21 cellular contexts compared by ENCODE assay signal in the genomic region with DNA sequence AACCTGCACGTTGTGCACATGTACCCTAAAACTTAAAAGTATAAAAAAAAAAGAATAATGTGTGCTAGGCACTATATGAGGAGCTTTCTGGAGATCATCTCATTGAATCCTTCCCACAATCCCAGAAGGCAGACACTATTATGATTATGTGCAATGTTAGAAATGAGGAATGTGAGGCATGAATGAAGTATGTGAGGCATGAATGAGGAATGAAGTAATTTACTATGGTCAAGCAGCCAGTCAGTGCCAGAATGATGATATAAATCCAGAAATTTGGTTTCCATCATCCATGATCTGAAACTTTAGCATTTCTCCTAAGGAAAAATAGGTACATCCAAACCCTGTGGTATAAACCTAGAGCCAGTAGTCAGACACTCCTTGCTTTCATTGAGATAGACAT. TPM values are rescaled to one million over a fixed set of nuclear protein-coding genes. Genes with fewer than 3 reads are reported as not detected.
DNase-seq lines count a peak whose midpoint lies in the region; ATAC-seq, FAIRE-seq and TF ChIP-seq lines count a peak whose summit lies in the region.
"Had no signal": no experiment of that assay in that cellular context is flagged by ENCODE, and none has a peak within 500 bp of the region (broad histone marks: within the 10 kb centered on the region; RNA-seq: fewer than 3 reads in every experiment).

No MANE protein-coding gene starts in this region.

- H3K4me3 ChIP-seq in astrocyte of the cerebellum (ENCODE audit: low read depth, low read length): no peak overlapping the region
- H3K4me3 ChIP-seq: cardiac muscle cell, gastrocnemius medialis, PC-9, prostate gland, uterus had no signal

- in situ Hi-C loops in ACHN (cut with HindIII; ENCODE audit: low pct_ligation_motif_present, low pct_unique_long_range_greater_than_20kb, low sequenced_read_pairs) (no loop called here), astrocyte of the cerebellum (cut with HindIII; ENCODE audit: low sequenced_read_pairs) (no loop called here)

- TF ChIP-seq CTCF in astrocyte of the cerebellum (IDR thresholded peaks at IDR 0.05; ENCODE audit: low read depth, low read length, missing control alignments): no peak

- peak; percentile 86 for FAIRE-seq in H54 (lab: Jason Lieb, UNC)
- FAIRE-seq: GM12892, H1, HepG2 had no signal

- peak; percentile 38 for DNase-seq in ACHN
- DNase-seq in H54 (ENCODE audit: insufficient read length, low spot score): peak; percentile 8
- DNase-seq in astrocyte of the cerebellum (ENCODE audit: low read depth): peak; percentile 27
- DNase-seq in glomerular visceral epithelial cell (ENCODE audit: extremely low spot score): peak; percentile 72
- no peak for DNase-seq in left lobe of liver (ENCODE audit: low spot score)
- DNase-seq in pons (ENCODE audit: low spot score): no peak
- no peak for DNase-seq in RKO (ENCODE audit: low spot score)
- no peak for DNase-seq in GF-D8 (lab: John Stamatoyannopoulos, UW)
- DNase-seq: activated CD4-positive, alpha-beta T cell treated with anti-CD3 and anti-CD28 coated beads for 48 hours; activated naive CD4-positive, alpha-beta T cell; COR-L47; gastrocnemius medialis; naive thymus-derived CD8-positive, alpha-beta T cell; NCI-H2081; PC-9; uterus had no signal

- no peak for ATAC-seq in left lobe of liver
- ATAC-seq: gastrocnemius medialis; HepG2; naive thymus-derived CD8-positive, alpha-beta T cell had no signal

- TF ChIP-seq POLR2A in H54 (IDR thresholded peaks at IDR 0.05; ENCODE audit: low read depth, low read length): no peak

RNA-seq across cellular contexts. Expression of a gene that starts 42.0 kb away (rescaled TPM):
- total RNA-seq in left lobe of liver: 0.18 TPM
- total RNA-seq: naive thymus-derived CD8-positive, alpha-beta T cell had no signal

RNA-seq across cellular contexts. Expression of a gene that starts 42.2 kb away (rescaled TPM):
- 24.5 TPM for total RNA-seq in left lobe of liver

Comparison
In these comparisons a context has a peak if more than half of its experiments do, and no peak if none do; other contexts are left out.
1. DNase-seq: peak in ACHN (single experiment), H54 (single experiment), astrocyte of the cerebellum (single experiment) and glomerular visceral epithelial cell (single experiment); none in left lobe of liver (single experiment), pons (single experiment), RKO (single experiment) and GF-D8 (single experiment).